ENCODE assay signal across 1 cellular context in genomic region chr22:23142546-23143105, GRCh38.
TF ChIP-seq lines count a peak whose summit lies in the region.

No MANE protein-coding gene starts in this region.

TF ChIP-seq in GM12878, 131 proteins besides CTCF, POLR2A, EP300 and RAD21:
- no peak for TF ChIP-seq RAD51 (IDR thresholded peaks at IDR 0.05)
- TF ChIP-seq NR2C1 (IDR thresholded peaks at IDR 0.05) = no peak
- TF ChIP-seq BACH1 (IDR thresholded peaks at IDR 0.05; ENCODE audit: borderline replicate concordance) = no peak
- TF ChIP-seq, protein P1, sequence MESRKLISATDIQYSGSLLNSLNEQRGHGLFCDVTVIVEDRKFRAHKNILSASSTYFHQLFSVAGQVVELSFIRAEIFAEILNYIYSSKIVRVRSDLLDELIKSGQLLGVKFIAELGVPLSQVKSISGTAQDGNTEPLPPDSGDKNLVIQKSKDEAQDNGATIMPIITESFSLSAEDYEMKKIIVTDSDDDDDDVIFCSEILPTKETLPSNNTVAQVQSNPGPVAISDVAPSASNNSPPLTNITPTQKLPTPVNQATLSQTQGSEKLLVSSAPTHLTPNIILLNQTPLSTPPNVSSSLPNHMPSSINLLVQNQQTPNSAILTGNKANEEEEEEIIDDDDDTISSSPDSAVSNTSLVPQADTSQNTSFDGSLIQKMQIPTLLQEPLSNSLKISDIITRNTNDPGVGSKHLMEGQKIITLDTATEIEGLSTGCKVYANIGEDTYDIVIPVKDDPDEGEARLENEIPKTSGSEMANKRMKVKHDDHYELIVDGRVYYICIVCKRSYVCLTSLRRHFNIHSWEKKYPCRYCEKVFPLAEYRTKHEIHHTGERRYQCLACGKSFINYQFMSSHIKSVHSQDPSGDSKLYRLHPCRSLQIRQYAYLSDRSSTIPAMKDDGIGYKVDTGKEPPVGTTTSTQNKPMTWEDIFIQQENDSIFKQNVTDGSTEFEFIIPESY (IDR thresholded peaks at IDR 0.05) = 0 out of 2 replicates have a peak, but pooled peaks have one; percentile 1
- 0 out of 2 replicates have a peak, but pooled peaks have one; percentile 16 for TF ChIP-seq SMARCA5 (IDR thresholded peaks at IDR 0.05)
- TF ChIP-seq ZBTB4 (CRISPR knock-in tag; IDR thresholded peaks at IDR 0.05) = no peak
- no peak for TF ChIP-seq MYB (IDR thresholded peaks at IDR 0.05; ENCODE audit: borderline replicate concordance, low read depth, low read length)
- 0 out of 2 replicates have a peak, but pooled peaks have one; percentile 6 for TF ChIP-seq NBN (IDR thresholded peaks at IDR 0.05)
- TF ChIP-seq PRDM15 (CRISPR knock-in tag; IDR thresholded peaks at IDR 0.05) = no peak
- TF ChIP-seq TCF12 (IDR thresholded peaks at IDR 0.05; ENCODE audit: low read depth, low read length) = no peak
- TF ChIP-seq, protein P2, sequence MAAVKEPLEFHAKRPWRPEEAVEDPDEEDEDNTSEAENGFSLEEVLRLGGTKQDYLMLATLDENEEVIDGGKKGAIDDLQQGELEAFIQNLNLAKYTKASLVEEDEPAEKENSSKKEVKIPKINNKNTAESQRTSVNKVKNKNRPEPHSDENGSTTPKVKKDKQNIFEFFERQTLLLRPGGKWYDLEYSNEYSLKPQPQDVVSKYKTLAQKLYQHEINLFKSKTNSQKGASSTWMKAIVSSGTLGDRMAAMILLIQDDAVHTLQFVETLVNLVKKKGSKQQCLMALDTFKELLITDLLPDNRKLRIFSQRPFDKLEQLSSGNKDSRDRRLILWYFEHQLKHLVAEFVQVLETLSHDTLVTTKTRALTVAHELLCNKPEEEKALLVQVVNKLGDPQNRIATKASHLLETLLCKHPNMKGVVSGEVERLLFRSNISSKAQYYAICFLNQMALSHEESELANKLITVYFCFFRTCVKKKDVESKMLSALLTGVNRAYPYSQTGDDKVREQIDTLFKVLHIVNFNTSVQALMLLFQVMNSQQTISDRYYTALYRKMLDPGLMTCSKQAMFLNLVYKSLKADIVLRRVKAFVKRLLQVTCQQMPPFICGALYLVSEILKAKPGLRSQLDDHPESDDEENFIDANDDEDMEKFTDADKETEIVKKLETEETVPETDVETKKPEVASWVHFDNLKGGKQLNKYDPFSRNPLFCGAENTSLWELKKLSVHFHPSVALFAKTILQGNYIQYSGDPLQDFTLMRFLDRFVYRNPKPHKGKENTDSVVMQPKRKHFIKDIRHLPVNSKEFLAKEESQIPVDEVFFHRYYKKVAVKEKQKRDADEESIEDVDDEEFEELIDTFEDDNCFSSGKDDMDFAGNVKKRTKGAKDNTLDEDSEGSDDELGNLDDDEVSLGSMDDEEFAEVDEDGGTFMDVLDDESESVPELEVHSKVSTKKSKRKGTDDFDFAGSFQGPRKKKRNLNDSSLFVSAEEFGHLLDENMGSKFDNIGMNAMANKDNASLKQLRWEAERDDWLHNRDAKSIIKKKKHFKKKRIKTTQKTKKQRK (IDR thresholded peaks at IDR 0.05; ENCODE audit: low read depth, low read length) = no peak
- 0 out of 2 replicates have a peak, but pooled peaks have one; percentile 46 for TF ChIP-seq LARP7 (IDR thresholded peaks at IDR 0.05)
- TF ChIP-seq WRNIP1 (IDR thresholded peaks at IDR 0.05; ENCODE audit: borderline replicate concordance, low read depth, low read length) = no peak
- TF ChIP-seq BHLHE40 (IDR thresholded peaks at IDR 0.05; ENCODE audit: borderline replicate concordance in 1 of 2, low read depth in 2 of 2, low read length in 1 of 2) = no peak
